ENCODE assay signal across 7 cellular contexts in the genomic region with DNA sequence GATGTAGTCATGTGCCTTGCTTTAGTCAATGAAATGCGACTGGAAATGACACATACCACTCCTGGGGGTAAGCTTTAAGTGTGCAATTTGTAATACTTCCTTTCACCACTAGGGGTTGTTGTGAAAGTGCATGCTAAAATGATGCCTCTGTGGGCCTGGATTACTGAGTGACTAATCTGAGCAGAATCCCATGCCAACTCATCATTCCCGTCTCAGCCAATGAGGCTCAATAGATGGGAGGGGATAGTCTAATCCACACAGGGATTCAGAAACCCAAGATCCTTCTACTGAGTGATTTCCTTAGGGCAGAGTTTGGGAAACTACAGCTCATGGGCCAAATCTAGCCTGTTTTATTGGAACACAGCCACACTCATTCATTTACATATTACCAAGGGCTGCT. TPM values are rescaled to one million over a fixed set of nuclear protein-coding genes. Genes with fewer than 3 reads are reported as not detected.
DNase-seq lines count a peak whose midpoint lies in the region; ATAC-seq and TF ChIP-seq lines count a peak whose summit lies in the region.

No MANE protein-coding gene starts in this region.

- no peak overlapping the region for H2BK120ac ChIP-seq in mesenchymal stem cell (ENCODE audit: low read depth, low read length)

- no peak overlapping the region for H4K8ac ChIP-seq in mesenchymal stem cell (ENCODE audit: low read length)

- no peak overlapping the region for H3K4me3 Mint-ChIP-seq in activated naive CD4-positive, alpha-beta T cell treated with anti-CD3 and anti-CD28 coated beads, Interleukin-2, amount 10 ng/mL, durations not matched to agents 7 days and 5 days

- no peak overlapping the region for H3K18ac ChIP-seq in mesenchymal stem cell (ENCODE audit: low read depth in 1 of 2, low read length in 2 of 2)

- H3K14ac ChIP-seq in mesenchymal stem cell (ENCODE audit: low read length in 2 of 2) = no peak overlapping the region

- no peak overlapping the region for H2BK5ac ChIP-seq in mesenchymal stem cell (ENCODE audit: low read depth, low read length, poor library complexity, severe bottlenecking)

- WGBS in mesenchymal stem cell = 73% methylated on average over 2 of the region's 2 CpGs

- ATAC-seq in GM21367 (IDR thresholded peaks at IDR 0.05; ENCODE audit: unreplicated experiment) (peak; percentile 75), HG03095 (IDR thresholded peaks at IDR 0.05; ENCODE audit: unreplicated experiment) (no peak)

- no peak overlapping the region for H3K27ac ChIP-seq in mesenchymal stem cell (ENCODE audit: low read length, poor library complexity, severe bottlenecking)

- H3K4me2 ChIP-seq in mesenchymal stem cell (ENCODE audit: low read length, poor library complexity, severe bottlenecking) = no peak overlapping the region

- H4K91ac ChIP-seq in mesenchymal stem cell (ENCODE audit: low read length) = no peak overlapping the region

- H3K23ac ChIP-seq in mesenchymal stem cell (ENCODE audit: low read length in 2 of 2) = no peak overlapping the region

- H3K27me3 ChIP-seq in mesenchymal stem cell (ENCODE audit: control insufficient read depth in 1 of 2, insufficient read depth in 1 of 2, low read length in 2 of 2) = no peaks in the 10 kb centered on the region

- in situ Hi-C loops in astrocyte of the cerebellum (cut with HindIII; ENCODE audit: low sequenced_read_pairs) = no loop called here

- CTCF ChIA-PET in activated naive CD4-positive, alpha-beta T cell treated with anti-CD3 and anti-CD28 coated beads, Interleukin-2, amount 10 ng/mL, durations not matched to agents 7 days and 5 days (lab: Charles Lee) = interaction anchor here (0.6 to 1.6 kb wide), 9 partner anchors 10 to 137 kb away, joined by 3 to 5 read pairs (median 3); no protein-coding TSS in a partner anchor

- H3K9me3 Mint-ChIP-seq in activated naive CD4-positive, alpha-beta T cell treated with anti-CD3 and anti-CD28 coated beads, Interleukin-2, amount 10 ng/mL, durations not matched to agents 7 days and 5 days = no peaks in the 10 kb centered on the region

- peak; percentile 55 for TF ChIP-seq CTCF in astrocyte of the cerebellum (IDR thresholded peaks at IDR 0.05; ENCODE audit: low read depth, low read length, missing control alignments)

- H2BK15ac ChIP-seq in mesenchymal stem cell (ENCODE audit: low read depth, poor library complexity, severe bottlenecking) = no peak overlapping the region

- no peak overlapping the region for H2AFZ ChIP-seq in mesenchymal stem cell (ENCODE audit: low read depth, low read length)

- no peaks in the 10 kb centered on the region for H3K79me1 ChIP-seq in mesenchymal stem cell (replicated peaks; ENCODE audit: low read length, poor library complexity, severe bottlenecking)

- DNase-seq in GM03348 (ENCODE audit: low spot score) (peak; percentile 9), LHCN-M2 (ENCODE audit: low read depth) (peak; percentile 77), astrocyte of the cerebellum (ENCODE audit: low read depth) (no peak), mesenchymal stem cell (peak; percentile 37)
- no peak for DNase-seq in activated naive CD4-positive, alpha-beta T cell treated with anti-CD3 and anti-CD28 coated beads, Interleukin-2, amount 10 ng/mL, durations not matched to agents 7 days and 5 days

- H3K4me3 ChIP-seq in astrocyte of the cerebellum (ENCODE audit: low read depth, low read length) (no peak overlapping the region), mesenchymal stem cell (ENCODE audit: insufficient read depth in 1 of 2, low read depth in 1 of 2, low read length in 2 of 2) (no peak overlapping the region)

- no peaks in the 10 kb centered on the region for H3K9me3 ChIP-seq in mesenchymal stem cell (ENCODE audit: control insufficient read depth, low read length)

- no peak overlapping the region for H2AK5ac ChIP-seq in mesenchymal stem cell (ENCODE audit: low read length, severe bottlenecking)

- H3K4me1 ChIP-seq in mesenchymal stem cell (ENCODE audit: control insufficient read depth, insufficient read depth, low read depth, low read length) = no peaks in the 10 kb centered on the region

- H3K27me3 Mint-ChIP-seq in activated naive CD4-positive, alpha-beta T cell treated with anti-CD3 and anti-CD28 coated beads, Interleukin-2, amount 10 ng/mL, durations not matched to agents 7 days and 5 days = no peaks in the 10 kb centered on the region

- no peak overlapping the region for H3K4ac ChIP-seq in mesenchymal stem cell (ENCODE audit: low read depth in 1 of 2, low read length in 2 of 2)

- H3K9ac ChIP-seq in mesenchymal stem cell (ENCODE audit: low read length) = no peak overlapping the region

- H3K27ac Mint-ChIP-seq in activated naive CD4-positive, alpha-beta T cell treated with anti-CD3 and anti-CD28 coated beads, Interleukin-2, amount 10 ng/mL, durations not matched to agents 7 days and 5 days = no peak overlapping the region

- no peaks in the 10 kb centered on the region for H3K36me3 Mint-ChIP-seq in activated naive CD4-positive, alpha-beta T cell treated with anti-CD3 and anti-CD28 coated beads, Interleukin-2, amount 10 ng/mL, durations not matched to agents 7 days and 5 days

- no peak overlapping the region for H2BK12ac ChIP-seq in mesenchymal stem cell (ENCODE audit: low read length in 2 of 2)

- H3K36me3 ChIP-seq in mesenchymal stem cell (ENCODE audit: control insufficient read depth in 1 of 2, insufficient read depth in 2 of 2, low read depth in 1 of 2, low read length in 2 of 2) = no peaks in the 10 kb centered on the region

- no peaks in the 10 kb centered on the region for H3K4me1 Mint-ChIP-seq in activated naive CD4-positive, alpha-beta T cell treated with anti-CD3 and anti-CD28 coated beads, Interleukin-2, amount 10 ng/mL, durations not matched to agents 7 days and 5 days

RNA-seq across cellular contexts. Expression of gene HRH4, which starts 54.0 kb away (rescaled TPM):
- 0.13 TPM in 1 of 2 replicates, not detected in the other for total RNA-seq in LHCN-M2 (2014; rRNA removed)
- 0.02 TPM for polyA plus RNA-seq in LHCN-M2 (2012)
- 0.01 TPM for polyA plus RNA-seq in mesenchymal stem cell (2013, experiment 1 of 2)
- polyA plus RNA-seq in mesenchymal stem cell (2013, experiment 2 of 2) = not detected

Comparison
In these comparisons a context has a peak if more than half of its experiments do, and no peak if none do; other contexts are left out.
1. DNase-seq: peak in GM03348 (single experiment), LHCN-M2 (single experiment) and mesenchymal stem cell (single experiment); none in astrocyte of the cerebellum (single experiment) and activated naive CD4-positive, alpha-beta T cell treated with anti-CD3 and anti-CD28 coated beads, Interleukin-2, amount 10 ng/mL, durations not matched to agents 7 days and 5 days (single experiment).